1 cellular context compared by ENCODE assay signal in genomic region chr3:9843715-9844438, GRCh38.
A peak's percentile ranks its signal among the peaks of the same experiment; 100 is the strongest.
TF ChIP-seq lines count a peak whose summit lies in the region.

Gene RPUSD3, minus strand, starts transcription at chr3:9844008. Its CDS starts 18 bp downstream, at chr3:9843990.

TF ChIP-seq in K562, 482 proteins besides CTCF, POLR2A, EP300 and RAD21 (continued from another document and continues in another):
- TF ChIP-seq ZNF592 (IDR thresholded peaks at IDR 0.05) (peak; percentile 55; the same call in 1 of the 2 replicates), RBFOX2 (IDR thresholded peaks at IDR 0.05; ENCODE audit: low read depth, low read length) (peak; percentile 91), ZBTB9 (CRISPR knock-in tag; IDR thresholded peaks at IDR 0.05) (peak; percentile 27; the same call in 1 of the 2 replicates), HSF4 (CRISPR knock-in tag; IDR thresholded peaks at IDR 0.05; ENCODE audit: borderline replicate concordance) (0 out of 2 replicates have a peak, but pooled peaks have one; percentile 26), BHLHE40 (IDR thresholded peaks at IDR 0.05; ENCODE audit: low read length) (peak; percentile 82), CXXC5 (CRISPR knock-in tag; IDR thresholded peaks at IDR 0.05) (peak; percentile 73), E2F6 (IDR thresholded peaks at IDR 0.05; ENCODE audit: borderline replicate concordance in 1 of 2, extremely low read depth in 1 of 2, insufficient read depth in 1 of 2, insufficient read length in 1 of 2, low read depth in 1 of 2, low read length in 1 of 2, poor library complexity in 1 of 2, severe bottlenecking in 1 of 2) (peak in 1 of 2 experiments; percentile 71), NKRF (IDR thresholded peaks at IDR 0.05; ENCODE audit: borderline replicate concordance) (peak; percentile 74; the same call in 1 of the 2 replicates), CHD4 (IDR thresholded peaks at IDR 0.05; ENCODE audit: insufficient read depth, insufficient replicate concordance, low read depth, low read length, poor library complexity, severe bottlenecking) (no peak), CTBP1 (IDR thresholded peaks at IDR 0.05; ENCODE audit: borderline replicate concordance) (peak; percentile 44; the same call in 1 of the 2 replicates), CBFB (CRISPR knock-in tag; IDR thresholded peaks at IDR 0.05) (0 out of 2 replicates have a peak, but pooled peaks have one; percentile 74), NR2C1 (IDR thresholded peaks at IDR 0.05) (no peak), NR2C1 (tag; IDR thresholded peaks at IDR 0.05) (peak; percentile 44; the same call in 1 of the 2 replicates), POLR2AphosphoS5 (IDR thresholded peaks at IDR 0.05; ENCODE audit: control insufficient read depth, insufficient read depth, low read depth, low read length) (peak; percentile 69), SPI1 (IDR thresholded peaks at IDR 0.05; ENCODE audit: borderline replicate concordance, low read depth, low read length) (peak; percentile 82), SRSF9 (IDR thresholded peaks at IDR 0.05; ENCODE audit: borderline replicate concordance, low read depth, low read length) (no peak), PBX2 (CRISPR knock-in tag; IDR thresholded peaks at IDR 0.05; ENCODE audit: low read depth) (peak; percentile 99), PBX2 (tag; conservative IDR thresholded peaks at IDR 0.05; ENCODE audit: low read depth) (peak; percentile 99), PKNOX1 (IDR thresholded peaks at IDR 0.05) (peak; percentile 100), ARNT (IDR thresholded peaks at IDR 0.05) (no peak), KDM5B (IDR thresholded peaks at IDR 0.05; ENCODE audit: insufficient replicate concordance, low read depth, low read length) (peak; percentile 79), TSHZ1 (CRISPR knock-in tag; IDR thresholded peaks at IDR 0.05) (no peak), CAMTA2 (CRISPR knock-in tag; conservative IDR thresholded peaks at IDR 0.05) (no peak), ID3 (CRISPR knock-in tag; IDR thresholded peaks at IDR 0.05) (no peak), ID3 (tag; IDR thresholded peaks at IDR 0.05) (peak; percentile 54; the same call in 1 of the 2 replicates), EHMT2 (IDR thresholded peaks at IDR 0.05) (no peak), ZNF212 (CRISPR knock-in tag; IDR thresholded peaks at IDR 0.05) (no peak), FOXA1 (IDR thresholded peaks at IDR 0.05; ENCODE audit: borderline replicate concordance) (no peak), MEIS2 (IDR thresholded peaks at IDR 0.05; ENCODE audit: partially characterized antibody) (peak; percentile 79), ZFP36 (IDR thresholded peaks at IDR 0.05; ENCODE audit: low read depth, low read length, partially characterized antibody) (peak; percentile 19), SMAD1 (IDR thresholded peaks at IDR 0.05; ENCODE audit: low read depth, low read length, partially characterized antibody) (peak; percentile 18), MIER1 (IDR thresholded peaks at IDR 0.05; ENCODE audit: low read depth) (no peak), ZFX (CRISPR knock-in tag; IDR thresholded peaks at IDR 0.05) (peak; percentile 86), TBP (optimal IDR thresholded peaks at IDR 0.05; ENCODE audit: low read depth, low read length) (peak; percentile 77), TOE1 (IDR thresholded peaks at IDR 0.05; ENCODE audit: borderline replicate concordance) (peak; percentile 28; the same call in 1 of the 2 replicates), TOE1 (CRISPR knock-in tag; IDR thresholded peaks at IDR 0.05; ENCODE audit: borderline replicate concordance, low read depth) (no peak), CREB3 (tag; conservative IDR thresholded peaks at IDR 0.05; ENCODE audit: low read depth) (0 out of 2 replicates have a peak, but pooled peaks have one; percentile 41), LCOR (CRISPR knock-in tag; IDR thresholded peaks at IDR 0.05) (peak; percentile 73; the same call in 1 of the 2 replicates), TAF1 (IDR thresholded peaks at IDR 0.05; ENCODE audit: control insufficient read depth, extremely low read depth, insufficient read depth, low read length, severe bottlenecking) (peak; percentile 91), NONO (IDR thresholded peaks at IDR 0.05; ENCODE audit: low read depth in 2 of 2, low read length in 1 of 2) (peak in 1 of 2 experiments; percentile 49; a peak in 1 of 4 replicates), ZNF282 (CRISPR knock-in tag; IDR thresholded peaks at IDR 0.05) (no peak)
